In genomic region chr10:4371691-4372295, GRCh38 we compare ENCODE assay signal across 17 cellular contexts.
A peak's percentile ranks its signal among the peaks of the same experiment; 100 is the strongest.
DNase-seq lines count a peak whose midpoint lies in the region; ATAC-seq and TF ChIP-seq lines count a peak whose summit lies in the region.
"Had no signal": no experiment of that assay in that cellular context is flagged by ENCODE, and none has a peak within 500 bp of the region (broad histone marks: within the 10 kb centered on the region; RNA-seq: fewer than 3 reads in every experiment).

No MANE protein-coding gene starts in this region.

- no peaks in the 10 kb centered on the region for H3K79me1 ChIP-seq in mesenchymal stem cell (replicated peaks; ENCODE audit: low read length, poor library complexity, severe bottlenecking)

- H2BK15ac ChIP-seq in mesenchymal stem cell (ENCODE audit: low read depth, poor library complexity, severe bottlenecking): no peak overlapping the region

- no peak overlapping the region for H2BK5ac ChIP-seq in mesenchymal stem cell (ENCODE audit: low read depth, low read length, poor library complexity, severe bottlenecking)

- H3K18ac ChIP-seq in mesenchymal stem cell (ENCODE audit: low read depth in 1 of 2, low read length in 2 of 2): no peak overlapping the region

- H3K14ac ChIP-seq in mesenchymal stem cell (ENCODE audit: low read length in 2 of 2): no peak overlapping the region

- peak overlapping the region; percentile 77 for H3K27ac ChIP-seq in left ventricle myocardium inferior (replicated peaks)
- H3K27ac ChIP-seq in mesenchymal stem cell (ENCODE audit: low read length, poor library complexity, severe bottlenecking): no peak overlapping the region
- H3K27ac ChIP-seq in smooth muscle cell (ENCODE audit: low read depth): peak overlapping the region; percentile 95

- no peak overlapping the region for H4K91ac ChIP-seq in mesenchymal stem cell (ENCODE audit: low read length)

- peaks cover 14% of the 10 kb centered on the region for H3K4me1 ChIP-seq in left ventricle myocardium inferior
- no peaks in the 10 kb centered on the region for H3K4me1 ChIP-seq in mesenchymal stem cell (ENCODE audit: control insufficient read depth, insufficient read depth, low read depth, low read length)
- H3K4me1 ChIP-seq in smooth muscle cell (ENCODE audit: low read depth): no peaks in the 10 kb centered on the region
- H3K4me1 ChIP-seq: Caco-2 had no signal

- no peak overlapping the region for H3K4me2 ChIP-seq in mesenchymal stem cell (ENCODE audit: low read length, poor library complexity, severe bottlenecking)
- peak overlapping the region; percentile 75 for H3K4me2 ChIP-seq in smooth muscle cell

- H3K4ac ChIP-seq in mesenchymal stem cell (ENCODE audit: low read depth in 1 of 2, low read length in 2 of 2): peak overlapping the region in 1 of 2 experiments; percentile 50

- H2AFZ ChIP-seq in mesenchymal stem cell (ENCODE audit: low read depth, low read length) (no peak overlapping the region), smooth muscle cell (ENCODE audit: low read depth) (no peak overlapping the region)

- peaks cover 1% of the 10 kb centered on the region for H3K27me3 Mint-ChIP-seq in activated naive CD8-positive, alpha-beta T cell treated with anti-CD3 and anti-CD28 coated beads, Interleukin-2, amount 50 U/mL, for 24 hours

- no peak overlapping the region for H3K23ac ChIP-seq in mesenchymal stem cell (ENCODE audit: low read length in 2 of 2)

- H3K27me3 ChIP-seq in left ventricle myocardium inferior (ENCODE audit: low read depth): no peaks in the 10 kb centered on the region
- no peaks in the 10 kb centered on the region for H3K27me3 ChIP-seq in mesenchymal stem cell (ENCODE audit: control insufficient read depth in 1 of 2, insufficient read depth in 1 of 2, low read length in 2 of 2)
- H3K27me3 ChIP-seq in smooth muscle cell (ENCODE audit: low read depth): no peaks in the 10 kb centered on the region

- ATAC-seq in left cardiac atrium (no peak), HG03469 (IDR thresholded peaks at IDR 0.05; ENCODE audit: unreplicated experiment) (no peak), GM21360 (IDR thresholded peaks at IDR 0.05; ENCODE audit: unreplicated experiment) (no peak)
- ATAC-seq in activated naive CD8-positive, alpha-beta T cell treated with anti-CD3 and anti-CD28 coated beads, Interleukin-2, amount 50 U/mL, for 24 hours: no peak
- ATAC-seq: GM12878, HepG2, PC-3 had no signal

- H3K4me3 Mint-ChIP-seq in activated naive CD8-positive, alpha-beta T cell treated with anti-CD3 and anti-CD28 coated beads, Interleukin-2, amount 50 U/mL, for 24 hours: no peak overlapping the region
- H3K4me3 Mint-ChIP-seq: CD14-positive monocyte had no signal

- no peaks in the 10 kb centered on the region for H3K9me3 ChIP-seq in left ventricle myocardium inferior (replicated peaks)
- H3K9me3 ChIP-seq in mesenchymal stem cell (ENCODE audit: control insufficient read depth, low read length): no peaks in the 10 kb centered on the region
- H3K9me3 ChIP-seq in smooth muscle cell (replicated peaks; ENCODE audit: low read depth): no peaks in the 10 kb centered on the region
- H3K9me3 ChIP-seq: Caco-2 had no signal

- no peak overlapping the region for H2BK120ac ChIP-seq in mesenchymal stem cell (ENCODE audit: low read depth, low read length)

- H3F3A ChIP-seq in smooth muscle cell (ENCODE audit: low read depth): peaks cover 6% of the 10 kb centered on the region

- no peak overlapping the region for H4K8ac ChIP-seq in mesenchymal stem cell (ENCODE audit: low read length)

- intact Hi-C loops in left ventricle myocardium inferior (cut with micrococcal nuclease): no loop called here
- intact Hi-C loops in left cardiac atrium (cut with DNase I): no loop called here

- H3K9ac ChIP-seq in mesenchymal stem cell (ENCODE audit: low read length) (peak overlapping the region; percentile 83), smooth muscle cell (ENCODE audit: low read depth) (peak overlapping the region; percentile 62)

- no peak overlapping the region for H3K27ac Mint-ChIP-seq in activated naive CD8-positive, alpha-beta T cell treated with anti-CD3 and anti-CD28 coated beads, Interleukin-2, amount 50 U/mL, for 24 hours
- H3K27ac Mint-ChIP-seq: CD14-positive monocyte had no signal

- DNase-seq in left ventricle myocardium inferior: no peak
- no peak for DNase-seq in left cardiac atrium
- DNase-seq in dermis blood vessel endothelial cell: peak; percentile 66
- no peak for DNase-seq in mesenchymal stem cell
- DNase-seq in smooth muscle cell (lab: John Stamatoyannopoulos, UW; ENCODE audit: unreplicated experiment): no peak
- no peak for DNase-seq in activated naive CD8-positive, alpha-beta T cell treated with anti-CD3 and anti-CD28 coated beads, Interleukin-2, amount 50 U/mL, for 24 hours
- DNase-seq: Caco-2, Kasumi-1, NCI-H1105 treated with DMSO at 0.1 percent for 48 hours, NCI-H187 treated with DMSO at 0.1 percent for 48 hours, NCI-H446, PC-3 had no signal

- no peak overlapping the region for H2AK5ac ChIP-seq in mesenchymal stem cell (ENCODE audit: low read length, severe bottlenecking)

- H2BK12ac ChIP-seq in mesenchymal stem cell (ENCODE audit: low read length in 2 of 2): peak overlapping the region in 1 of 2 experiments; percentile 77

- H3K36me3 Mint-ChIP-seq in activated naive CD8-positive, alpha-beta T cell treated with anti-CD3 and anti-CD28 coated beads, Interleukin-2, amount 50 U/mL, for 24 hours (ENCODE audit: low read depth): no peaks in the 10 kb centered on the region
- H3K36me3 Mint-ChIP-seq: CD14-positive monocyte had no signal

- no peaks in the 10 kb centered on the region for H3K4me1 Mint-ChIP-seq in activated naive CD8-positive, alpha-beta T cell treated with anti-CD3 and anti-CD28 coated beads, Interleukin-2, amount 50 U/mL, for 24 hours

- H3K4me3 ChIP-seq in left ventricle myocardium inferior (no peak overlapping the region), mesenchymal stem cell (ENCODE audit: insufficient read depth in 1 of 2, low read depth in 1 of 2, low read length in 2 of 2) (peak overlapping the region in 1 of 2 experiments; percentile 0), smooth muscle cell (no peak overlapping the region)
- H3K4me3 ChIP-seq: GM12878 had no signal

- no peaks in the 10 kb centered on the region for H4K20me1 ChIP-seq in smooth muscle cell (ENCODE audit: low read depth)

- WGBS in mesenchymal stem cell: 92% methylated on average over 4 of the region's 4 CpGs
- WGBS in smooth muscle cell (ENCODE audit: low lambda C conversion rate): 69% methylated on average over 4 of the region's 4 CpGs

- H3K36me3 ChIP-seq in left ventricle myocardium inferior: no peaks in the 10 kb centered on the region
- no peaks in the 10 kb centered on the region for H3K36me3 ChIP-seq in mesenchymal stem cell (ENCODE audit: control insufficient read depth in 1 of 2, insufficient read depth in 2 of 2, low read depth in 1 of 2, low read length in 2 of 2)
- H3K36me3 ChIP-seq in smooth muscle cell (ENCODE audit: low read depth): no peaks in the 10 kb centered on the region

- H3K79me2 ChIP-seq in smooth muscle cell (ENCODE audit: low read depth): no peaks in the 10 kb centered on the region

- TF ChIP-seq CTCF in left ventricle myocardium inferior (IDR thresholded peaks at IDR 0.05; ENCODE audit: borderline replicate concordance): no peak
- no peak for TF ChIP-seq CTCF in smooth muscle cell (IDR thresholded peaks at IDR 0.05; ENCODE audit: borderline replicate concordance, insufficient read depth, poor library complexity, severe bottlenecking)

- no peaks in the 10 kb centered on the region for H3K9me3 Mint-ChIP-seq in activated naive CD8-positive, alpha-beta T cell treated with anti-CD3 and anti-CD28 coated beads, Interleukin-2, amount 50 U/mL, for 24 hours
- H3K9me3 Mint-ChIP-seq: CD14-positive monocyte had no signal
